Comparison of ENCODE assay signal across 15 cellular contexts in the genomic region with DNA sequence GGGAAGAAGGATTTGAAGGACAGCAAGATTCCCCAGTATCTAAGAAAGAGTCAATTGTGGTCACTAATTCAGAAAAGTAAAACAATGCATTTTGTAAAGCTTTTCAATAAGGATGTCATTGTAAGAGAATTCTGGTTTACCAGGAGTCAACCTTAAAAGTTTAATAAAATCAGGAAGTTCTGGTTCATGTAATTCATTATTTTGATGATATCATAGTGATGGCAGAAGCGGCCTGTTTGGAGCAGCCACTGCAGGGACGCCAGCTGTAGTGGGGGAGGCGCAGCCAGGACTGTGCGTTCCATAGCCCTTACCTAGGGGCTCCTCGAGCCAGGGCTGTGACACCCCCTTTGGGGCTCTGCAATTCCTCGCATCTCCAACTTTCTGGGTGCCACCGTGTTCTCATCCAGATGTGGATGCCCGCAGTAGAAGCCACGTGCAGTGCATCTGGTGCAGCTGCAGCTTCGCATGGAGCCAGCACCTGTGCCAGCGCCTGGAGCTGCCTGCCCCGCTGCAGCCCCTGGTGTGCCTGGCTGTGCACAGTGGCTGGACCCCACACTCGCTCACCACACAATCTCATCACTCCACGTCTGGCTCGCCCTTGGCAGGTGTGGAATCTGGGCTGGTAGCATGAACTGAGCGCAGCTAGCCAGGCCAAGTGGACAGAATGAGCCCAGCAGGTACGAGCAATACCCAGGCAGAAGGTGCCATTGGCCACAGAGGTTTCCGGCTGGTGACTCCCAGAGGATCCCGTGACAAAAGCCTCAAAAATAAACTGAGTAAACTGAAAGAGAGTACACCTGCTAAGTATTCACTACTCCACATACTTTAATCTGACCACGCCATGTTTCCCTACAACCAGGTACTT. TPM values are rescaled to one million over a fixed set of nuclear protein-coding genes. Genes with fewer than 3 reads are reported as not detected.
DNase-seq lines count a peak whose midpoint lies in the region; ATAC-seq, FAIRE-seq and TF ChIP-seq lines count a peak whose summit lies in the region.
"Had no signal": no experiment of that assay in that cellular context is flagged by ENCODE, and none has a peak within 500 bp of the region (broad histone marks: within the 10 kb centered on the region; RNA-seq: fewer than 3 reads in every experiment).

No MANE protein-coding gene starts in this region.

- peak overlapping the region; percentile 52 for H4K8ac ChIP-seq in mesenchymal stem cell (ENCODE audit: low read length)

- no peak overlapping the region for H2AFZ ChIP-seq in astrocyte (ENCODE audit: low read depth, low read length)
- H2AFZ ChIP-seq in mesenchymal stem cell (ENCODE audit: low read depth, low read length): no peak overlapping the region

- H2BK5ac ChIP-seq in mesenchymal stem cell (ENCODE audit: low read depth, low read length, poor library complexity, severe bottlenecking): no peak overlapping the region

- no peak overlapping the region for H3K23ac ChIP-seq in mesenchymal stem cell (ENCODE audit: low read length in 2 of 2)

- WGBS in mesenchymal stem cell: 97% methylated on average over 20 of the region's 20 CpGs

- FAIRE-seq in D721Med (lab: Jason Lieb, UNC): peak; percentile 77
- no peak for FAIRE-seq in astrocyte (lab: Jason Lieb, UNC)
- FAIRE-seq: A204.1, GM12878 had no signal

- H3K27me3 Mint-ChIP-seq in astrocyte (ENCODE audit: low read depth, unreplicated experiment): no peaks in the 10 kb centered on the region

- ATAC-seq in GM19397 (IDR thresholded peaks at IDR 0.05; ENCODE audit: unreplicated experiment) (no peak), HG03439 (IDR thresholded peaks at IDR 0.05; ENCODE audit: unreplicated experiment) (no peak)
- ATAC-seq: GM12878 had no signal

- H3K9me3 Mint-ChIP-seq in astrocyte (ENCODE audit: unreplicated experiment): peaks cover 2% of the 10 kb centered on the region

- H2BK12ac ChIP-seq in mesenchymal stem cell (ENCODE audit: low read length in 2 of 2): peak overlapping the region in 1 of 2 experiments; percentile 45

- no peak overlapping the region for H3K4me3 ChIP-seq in astrocyte (ENCODE audit: insufficient read depth, low read depth, low read length)
- no peak overlapping the region for H3K4me3 ChIP-seq in mesenchymal stem cell (ENCODE audit: insufficient read depth in 1 of 2, low read depth in 1 of 2, low read length in 2 of 2)
- H3K4me3 ChIP-seq: GM12878, HAP-1 had no signal

- TF ChIP-seq CTCF in D721Med (IDR thresholded peaks at IDR 0.05; ENCODE audit: insufficient read depth, missing control alignments) (no peak), astrocyte (IDR thresholded peaks at IDR 0.05; ENCODE audit: insufficient read depth, low read depth, low read length) (no peak)

- H3K9me3 ChIP-seq in astrocyte (ENCODE audit: insufficient read depth, low read depth, low read length) (no peaks in the 10 kb centered on the region), mesenchymal stem cell (ENCODE audit: control insufficient read depth, low read length) (no peaks in the 10 kb centered on the region)
- H3K9me3 ChIP-seq: HAP-1 had no signal

- H2BK15ac ChIP-seq in mesenchymal stem cell (ENCODE audit: low read depth, poor library complexity, severe bottlenecking): peak overlapping the region; percentile 94

- peaks cover 19% of the 10 kb centered on the region for H3K36me3 Mint-ChIP-seq in astrocyte (ENCODE audit: low read depth, unreplicated experiment)
- H3K36me3 Mint-ChIP-seq: CD14-positive monocyte had no signal

- H4K20me1 ChIP-seq in astrocyte (ENCODE audit: insufficient read depth, low read length): peaks cover 18% of the 10 kb centered on the region

- H2AK5ac ChIP-seq in mesenchymal stem cell (ENCODE audit: low read length, severe bottlenecking): no peak overlapping the region

- DNase-seq in NCI-H446 treated with DMSO at 0.1 percent for 48 hours (lab: John Stamatoyannopoulos, UW) (peak; percentile 37), NCI-H446 (lab: John Stamatoyannopoulos, UW) (no peak), D721Med (ENCODE audit: insufficient read length, low spot score) (no peak), astrocyte (ENCODE audit: low read depth) (no peak), mesenchymal stem cell (no peak)
- no peak for DNase-seq in stimulated activated CD4-positive, alpha-beta T cell treated with anti-CD3 and anti-CD28 coated beads, Interleukin-2, amount 100 ng/mL, for 48 hours
- DNase-seq: NCI-H1417 treated with DMSO at 0.1 percent for 48 hours, NCI-H2081 treated with DMSO at 0.1 percent for 48 hours, NCI-H748 treated with DMSO at 0.1 percent for 48 hours had no signal

- no peak overlapping the region for H2BK120ac ChIP-seq in mesenchymal stem cell (ENCODE audit: low read depth, low read length)

- no peak overlapping the region for H3K4ac ChIP-seq in mesenchymal stem cell (ENCODE audit: low read depth in 1 of 2, low read length in 2 of 2)

- H3K27ac Mint-ChIP-seq in astrocyte (ENCODE audit: unreplicated experiment): no peak overlapping the region

- H3K36me3 ChIP-seq in astrocyte (ENCODE audit: insufficient read depth, low read length): no peaks in the 10 kb centered on the region
- H3K36me3 ChIP-seq in mesenchymal stem cell (ENCODE audit: control insufficient read depth in 1 of 2, insufficient read depth in 2 of 2, low read depth in 1 of 2, low read length in 2 of 2): no peaks in the 10 kb centered on the region
- H3K36me3 ChIP-seq: HAP-1 had no signal

- H3K4me2 ChIP-seq in astrocyte (ENCODE audit: low read length) (peak overlapping the region; percentile 63), mesenchymal stem cell (ENCODE audit: low read length, poor library complexity, severe bottlenecking) (no peak overlapping the region)

- H3K4me3 Mint-ChIP-seq in astrocyte (ENCODE audit: unreplicated experiment): no peak overlapping the region
- H3K4me3 Mint-ChIP-seq: CD14-positive monocyte had no signal

- H3K4me1 Mint-ChIP-seq in astrocyte (ENCODE audit: low read depth, unreplicated experiment): peaks cover 55% of the 10 kb centered on the region
- H3K4me1 Mint-ChIP-seq: CD14-positive monocyte had no signal

- H3K18ac ChIP-seq in mesenchymal stem cell (ENCODE audit: low read depth in 1 of 2, low read length in 2 of 2): peak overlapping the region; percentile 54 to 81

- no peak overlapping the region for H3K9ac ChIP-seq in astrocyte (ENCODE audit: low read length)
- H3K9ac ChIP-seq in mesenchymal stem cell (ENCODE audit: low read length): no peak overlapping the region

- H3K27ac ChIP-seq in astrocyte (ENCODE audit: low read depth, low read length) (peak overlapping the region; percentile 33), mesenchymal stem cell (ENCODE audit: low read length, poor library complexity, severe bottlenecking) (no peak overlapping the region)

- H3K79me1 ChIP-seq in mesenchymal stem cell (replicated peaks; ENCODE audit: low read length, poor library complexity, severe bottlenecking): no peaks in the 10 kb centered on the region

- no peaks in the 10 kb centered on the region for H3K27me3 ChIP-seq in astrocyte (ENCODE audit: insufficient read depth, low read length)
- no peaks in the 10 kb centered on the region for H3K27me3 ChIP-seq in mesenchymal stem cell (ENCODE audit: control insufficient read depth in 1 of 2, insufficient read depth in 1 of 2, low read length in 2 of 2)

- H3K79me2 ChIP-seq in astrocyte (ENCODE audit: insufficient read depth, low read length): peaks cover 68% of the 10 kb centered on the region

- peak overlapping the region in 1 of 2 experiments; percentile 61 for H3K14ac ChIP-seq in mesenchymal stem cell (ENCODE audit: low read length in 2 of 2)

- H3K4me1 ChIP-seq in astrocyte (ENCODE audit: insufficient read depth, low read length) (peaks cover 33% of the 10 kb centered on the region), mesenchymal stem cell (ENCODE audit: control insufficient read depth, insufficient read depth, low read depth, low read length) (peaks cover 1% of the 10 kb centered on the region)
- H3K4me1 ChIP-seq: HAP-1 had no signal

- peak overlapping the region; percentile 48 for H4K91ac ChIP-seq in mesenchymal stem cell (ENCODE audit: low read length)

RNA-seq across cellular contexts. Expression of a gene that starts 37.4 kb away (rescaled TPM):
- 68.7 and 73.9 TPM in 2 replicates for total RNA-seq in astrocyte
- 8.3 TPM for polyA plus RNA-seq in mesenchymal stem cell (2013, experiment 1 of 2)
- 8.2 TPM for polyA plus RNA-seq in mesenchymal stem cell (2013, experiment 2 of 2)
